ENCODE assay signal across 1 cellular context in genomic region chr17:77148959-77149510, GRCh38.
TF ChIP-seq lines count a peak whose summit lies in the region.

No MANE protein-coding gene starts in this region.

TF ChIP-seq in endothelial cell of umbilical vein, 7 proteins besides CTCF, POLR2A, EP300 and RAD21:
- TF ChIP-seq GATA2 (IDR thresholded peaks at IDR 0.05; ENCODE audit: insufficient read depth, insufficient read length, low read depth, low read length) (no peak), FOS (IDR thresholded peaks at IDR 0.05; ENCODE audit: borderline replicate concordance, insufficient read depth, low read length) (no peak), EZH2 (IDR thresholded peaks at IDR 0.05; ENCODE audit: borderline replicate concordance, low read depth, low read length, severe bottlenecking) (no peak), POLR2AphosphoS5 (IDR thresholded peaks at IDR 0.05; ENCODE audit: insufficient read depth, low read depth, low read length) (no peak), MYC (IDR thresholded peaks at IDR 0.05; ENCODE audit: low read depth, low read length) (no peak), JUN (IDR thresholded peaks at IDR 0.05; ENCODE audit: borderline replicate concordance, insufficient read depth, insufficient read length, low read depth) (no peak), MAX (IDR thresholded peaks at IDR 0.05; ENCODE audit: insufficient read depth, insufficient read length) (no peak)
